In the genomic region with DNA sequence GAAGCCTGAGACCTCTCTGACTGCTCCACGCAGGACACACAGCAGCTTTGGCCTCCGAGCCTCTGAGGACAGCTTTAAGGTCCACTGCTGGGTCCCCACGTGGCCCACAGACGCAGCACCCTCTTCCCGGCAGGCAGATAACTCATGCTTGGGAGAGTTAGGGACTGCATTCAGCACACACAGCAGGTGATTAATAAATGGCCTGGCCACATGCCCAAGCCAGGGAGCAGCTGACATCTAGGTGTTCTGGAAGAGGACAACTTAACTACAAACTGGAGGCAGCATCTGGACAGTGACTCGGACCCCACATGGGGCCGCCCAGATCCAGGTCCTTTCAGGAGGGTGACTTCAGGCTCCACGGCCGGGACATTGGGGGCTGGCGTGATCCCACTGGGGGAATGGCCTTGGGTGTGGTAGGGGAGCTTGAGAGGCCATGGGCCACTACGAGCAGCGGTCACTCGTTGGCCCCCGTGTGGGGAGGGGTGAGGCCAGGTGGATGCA, we compare ENCODE assay signal across 1 cellular context.
TF ChIP-seq lines count a peak whose summit lies in the region.

No MANE protein-coding gene starts in this region.

TF ChIP-seq in K562, 482 proteins besides CTCF, POLR2A, EP300 and RAD21:
- TF ChIP-seq, protein P1, sequence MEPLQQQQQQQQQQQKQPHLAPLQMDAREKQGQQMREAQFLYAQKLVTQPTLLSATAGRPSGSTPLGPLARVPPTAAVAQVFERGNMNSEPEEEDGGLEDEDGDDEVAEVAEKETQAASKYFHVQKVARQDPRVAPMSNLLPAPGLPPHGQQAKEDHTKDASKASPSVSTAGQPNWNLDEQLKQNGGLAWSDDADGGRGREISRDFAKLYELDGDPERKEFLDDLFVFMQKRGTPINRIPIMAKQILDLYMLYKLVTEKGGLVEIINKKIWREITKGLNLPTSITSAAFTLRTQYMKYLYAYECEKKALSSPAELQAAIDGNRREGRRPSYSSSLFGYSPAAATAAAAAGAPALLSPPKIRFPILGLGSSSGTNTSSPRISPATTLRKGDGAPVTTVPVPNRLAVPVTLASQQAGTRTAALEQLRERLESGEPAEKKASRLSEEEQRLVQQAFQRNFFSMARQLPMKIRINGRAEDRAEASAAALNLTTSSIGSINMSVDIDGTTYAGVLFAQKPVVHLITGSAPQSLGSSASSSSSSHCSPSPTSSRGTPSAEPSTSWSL (CRISPR knock-in tag; IDR thresholded peaks at IDR 0.05; ENCODE audit: borderline replicate concordance) = no peak
- TF ChIP-seq POLR2G (IDR thresholded peaks at IDR 0.05; ENCODE audit: low read depth, low read length) = 0 out of 2 replicates have a peak, but pooled peaks have one; percentile 17
